In genomic region chr2:85327757-85328617, GRCh38 we compare ENCODE assay signal across 1 cellular context.
TF ChIP-seq lines count a peak whose summit lies in the region.

Gene TGOLN2 (minus strand): TSS chr2:85327989. CDS start chr2:85327962, 27 bp downstream.

TF ChIP-seq in GM23338, 12 proteins besides CTCF, POLR2A, EP300 and RAD21 (continued from another document):
- no peak for TF ChIP-seq ZNF462 (CRISPR knock-in tag; IDR thresholded peaks at IDR 0.05)
- peak; percentile 99 for TF ChIP-seq POLR2AphosphoS5 (IDR thresholded peaks at IDR 0.05; ENCODE audit: low read depth)
- peak; percentile 29 for TF ChIP-seq REST (IDR thresholded peaks at IDR 0.05; ENCODE audit: unreplicated experiment)
- TF ChIP-seq ETS1 (IDR thresholded peaks at IDR 0.05) = 0 out of 2 replicates have a peak, but pooled peaks have one; percentile 41
- TF ChIP-seq STAT1 (IDR thresholded peaks at IDR 0.05; ENCODE audit: unreplicated experiment) = no peak
- no peak for TF ChIP-seq EZH2phosphoT487 (IDR thresholded peaks at IDR 0.05; ENCODE audit: unreplicated experiment)
- TF ChIP-seq EZH2 (IDR thresholded peaks at IDR 0.05; ENCODE audit: low read depth, unreplicated experiment) = no peak
- TF ChIP-seq NANOG (IDR thresholded peaks at IDR 0.05; ENCODE audit: borderline replicate concordance) = no peak
TF ChIP-seq in GM23338: peak in this region for 4.
